In genomic region chr6:30882764-30883475, GRCh38 we compare ENCODE assay signal across 8 cellular contexts. TPM values are rescaled to one million over a fixed set of nuclear protein-coding genes. Genes with fewer than 3 reads are reported as not detected.
DNase-seq lines count a peak whose midpoint lies in the region; ATAC-seq, FAIRE-seq and TF ChIP-seq lines count a peak whose summit lies in the region.

No MANE protein-coding gene starts in this region.

- H3K4me3 ChIP-seq in colonic mucosa = peak overlapping the region; percentile 75

- H3K27me3 ChIP-seq in colonic mucosa = no peaks in the 10 kb centered on the region

- peak overlapping the region; percentile 40 to 97 (median 90) for H3K27ac Mint-ChIP-seq in naive B cell

- no peak for TF ChIP-seq POLR2A in H54 (IDR thresholded peaks at IDR 0.05; ENCODE audit: low read depth, low read length)

- no peaks in the 10 kb centered on the region for H3K9me3 Mint-ChIP-seq in naive B cell

- H3K27me3 Mint-ChIP-seq in naive B cell = no peaks in the 10 kb centered on the region

- peaks cover 10% of the 10 kb centered on the region for H3K4me1 ChIP-seq in colonic mucosa

- H3K36me3 Mint-ChIP-seq in naive B cell = no peaks in the 10 kb centered on the region

- TF ChIP-seq CTCF in colonic mucosa (IDR thresholded peaks at IDR 0.05) = no peak

- no peaks in the 10 kb centered on the region for H3K9me3 ChIP-seq in colonic mucosa

- H3K4me1 Mint-ChIP-seq in naive B cell = peaks cover 67 to 84% (median 82%) of the 10 kb centered on the region in 3 donors

- DNase-seq in activated T-cell treated with anti-CD3 and anti-CD28 coated beads, Interleukin-2, amount 50 U/mL, for 1 hour = peak; percentile 26
- DNase-seq in activated T-cell treated with anti-CD3 and anti-CD28 coated beads for 4 hours (no peak), NCI-H345 (lab: John Stamatoyannopoulos, UW) (peak; percentile 70), colonic mucosa (peak; percentile 93), naive B cell (peak; percentile 67), H54 (ENCODE audit: insufficient read length, low spot score) (no peak), posterior cingulate gyrus (no peak)

- no peak for FAIRE-seq in H54 (lab: Jason Lieb, UNC)

- intact Hi-C loops in colonic mucosa (cut with DNase I) = no loop called here
- intact Hi-C loops in posterior cingulate gyrus (cut with DNase I) = loop anchor here (10.0 kb wide), 1 partner anchor 208 kb away; the partner anchor contains the start of gene DHX16

- peak overlapping the region; percentile 89 for H3K27ac ChIP-seq in colonic mucosa

- peak overlapping the region; percentile 77 to 94 (median 90) for H3K4me3 Mint-ChIP-seq in naive B cell

- peak; percentile 78 to 80 for ATAC-seq in naive B cell (ENCODE audit: low read depth in 2 of 2)
- ATAC-seq in HG03378 (IDR thresholded peaks at IDR 0.05; ENCODE audit: unreplicated experiment) = no peak

- H3K9ac ChIP-seq in colonic mucosa (ENCODE audit: low read depth in 2 of 2, low read length in 2 of 2) = peak overlapping the region; percentile 58 to 98

- H3K36me3 ChIP-seq in colonic mucosa = no peaks in the 10 kb centered on the region

RNA-seq across cellular contexts. Expression of gene DDR1, which starts 1.4 kb away (rescaled TPM):
- 100 to 1,000 TPM; 261 to 267 TPM for total RNA-seq in colonic mucosa
- polyA plus RNA-seq in naive B cell (ENCODE audit: low read depth in 6 of 6) = 1 to 10 TPM; 3.6 to 8.0 (median 4.4) TPM

RNA-seq across cellular contexts. Expression of gene GTF2H4, which starts 25.1 kb away (rescaled TPM):
- total RNA-seq in colonic mucosa = 10 to 100 TPM; 15.8 to 25.7 TPM
- polyA plus RNA-seq in naive B cell (ENCODE audit: low read depth in 6 of 6) = 10 to 100 TPM in 3 of 6 donors, 1 to 10 TPM in 3; 7.6 to 11.5 (median 9.6) TPM

RNA-seq across cellular contexts. Expression of gene VARS2, which starts 31.1 kb away (rescaled TPM):
- 10 to 100 TPM; 27.5 to 55.6 TPM for total RNA-seq in colonic mucosa
- 10 to 100 TPM in 5 of 6 donors, 1 to 10 TPM in 1; 1.2 to 28.4 (median 19.4) TPM for polyA plus RNA-seq in naive B cell (ENCODE audit: low read depth in 6 of 6)

RNA-seq across cellular contexts. Expression of gene SFTA2, which starts 49.0 kb away (rescaled TPM):
- 1 to 10 TPM in 1 of 2 donors, not detected in 1; 1.3 TPM for total RNA-seq in colonic mucosa
- polyA plus RNA-seq in naive B cell (ENCODE audit: low read depth in 6 of 6) = under 1 TPM in 1 of 6 donors, not detected in 5; 0.38 TPM

RNA-seq across cellular contexts. Expression of gene MUCL3, which starts 57.9 kb away (rescaled TPM):
- total RNA-seq in colonic mucosa = under 1 TPM in 1 of 2 donors, not detected in 1; 0.30 TPM
- not detected for polyA plus RNA-seq in naive B cell (ENCODE audit: low read depth in 6 of 6)

Comparison
In these comparisons a context has a peak if more than half of its experiments do, and no peak if none do; other contexts are left out.
1. DNase-seq: peak in activated T-cell treated with anti-CD3 and anti-CD28 coated beads, Interleukin-2, amount 50 U/mL, for 1 hour (single experiment), NCI-H345 (single experiment), colonic mucosa (single experiment) and naive B cell (single experiment); none in activated T-cell treated with anti-CD3 and anti-CD28 coated beads for 4 hours (single experiment), H54 (single experiment) and posterior cingulate gyrus (0 of 10).